In genomic region chr14:70827366-70828151, GRCh38 we compare ENCODE assay signal across 1 cellular context.
TF ChIP-seq lines count a peak whose summit lies in the region.

No MANE protein-coding gene starts in this region.

TF ChIP-seq in HepG2, 621 proteins besides CTCF, POLR2A, EP300 and RAD21 (continued from another document):
- no peak for TF ChIP-seq MYNN (CRISPR knock-in tag; IDR thresholded peaks at IDR 0.05; ENCODE audit: low read depth)
- TF ChIP-seq CBX2 (IDR thresholded peaks at IDR 0.05; ENCODE audit: low read depth, low read length): no peak
- no peak for TF ChIP-seq CBX2 (CRISPR knock-in tag; IDR thresholded peaks at IDR 0.05; ENCODE audit: low read depth)
- TF ChIP-seq ZFP90 (CRISPR knock-in tag; IDR thresholded peaks at IDR 0.05; ENCODE audit: borderline replicate concordance): no peak
- no peak for TF ChIP-seq ELK4 (CRISPR knock-in tag; IDR thresholded peaks at IDR 0.05; ENCODE audit: borderline replicate concordance)
- TF ChIP-seq NR1H2 (CRISPR knock-in tag; IDR thresholded peaks at IDR 0.05; ENCODE audit: borderline replicate concordance, low read depth): no peak
- TF ChIP-seq ISX (CRISPR knock-in tag; conservative IDR thresholded peaks at IDR 0.05): no peak
- no peak for TF ChIP-seq PRDM10 (CRISPR knock-in tag; IDR thresholded peaks at IDR 0.05; ENCODE audit: low read depth)
- peak; percentile 30; the same call in 1 of the 2 replicates for TF ChIP-seq MAX (IDR thresholded peaks at IDR 0.05)
- no peak for TF ChIP-seq ZNF691 (CRISPR knock-in tag; IDR thresholded peaks at IDR 0.05; ENCODE audit: borderline replicate concordance, low read depth)
- TF ChIP-seq ZBTB1 (CRISPR knock-in tag; IDR thresholded peaks at IDR 0.05; ENCODE audit: borderline replicate concordance): no peak
- peak; percentile 58; the same call in 1 of the 2 replicates for TF ChIP-seq HOMEZ (CRISPR knock-in tag; IDR thresholded peaks at IDR 0.05; ENCODE audit: low read depth)
- no peak for TF ChIP-seq PHF8 (CRISPR knock-in tag; IDR thresholded peaks at IDR 0.05)
- no peak for TF ChIP-seq TOPORS (CRISPR knock-in tag; IDR thresholded peaks at IDR 0.05)
- TF ChIP-seq ZNF687 (CRISPR knock-in tag; IDR thresholded peaks at IDR 0.05): no peak
- no peak for TF ChIP-seq SNRNP70 (IDR thresholded peaks at IDR 0.05; ENCODE audit: low read depth, low read length)
- TF ChIP-seq BCL6 (CRISPR knock-in tag; IDR thresholded peaks at IDR 0.05): no peak
- TF ChIP-seq ZMAT3 (CRISPR knock-in tag; conservative IDR thresholded peaks at IDR 0.05): no peak
- no peak for TF ChIP-seq ZNF431 (CRISPR knock-in tag; IDR thresholded peaks at IDR 0.05; ENCODE audit: borderline replicate concordance, low read depth)
- TF ChIP-seq U2AF2 (IDR thresholded peaks at IDR 0.05; ENCODE audit: low read depth, low read length): no peak
- TF ChIP-seq HDAC1 (CRISPR knock-in tag; IDR thresholded peaks at IDR 0.05): peak; percentile 48; the same call in 1 of the 2 replicates
- no peak for TF ChIP-seq YEATS2 (CRISPR knock-in tag; IDR thresholded peaks at IDR 0.05; ENCODE audit: borderline replicate concordance)
TF ChIP-seq in HepG2: peak in this region for 27.
